ENCODE assay signal across 8 cellular contexts in genomic region chr5:57338068-57338848, GRCh38.
DNase-seq lines count a peak whose midpoint lies in the region; ATAC-seq, FAIRE-seq and TF ChIP-seq lines count a peak whose summit lies in the region.

No MANE protein-coding gene starts in this region.

- no peaks in the 10 kb centered on the region for H3K9me3 Mint-ChIP-seq in naive thymus-derived CD8-positive, alpha-beta T cell

- H3K4me1 Mint-ChIP-seq in naive thymus-derived CD8-positive, alpha-beta T cell: no peaks in the 10 kb centered on the region

- no peak overlapping the region for H3K4me3 Mint-ChIP-seq in naive thymus-derived CD8-positive, alpha-beta T cell

- DNase-seq in activated CD4-positive, alpha-beta T cell treated with anti-CD3 and anti-CD28 coated beads for 48 hours: peak; percentile 15
- DNase-seq in activated CD4-positive, alpha-beta T cell treated with anti-CD3 and anti-CD28 coated beads for 4 hours: no peak
- peak; percentile 42 for DNase-seq in HEK293T (ENCODE audit: extremely low spot score)
- peak; percentile 6 for DNase-seq in RCC 7860 (ENCODE audit: low spot score)
- DNase-seq in iPS DF 19.7 (ENCODE audit: low read depth, low spot score): peak; percentile 23
- DNase-seq in HPDE6-E6E7 (ENCODE audit: extremely low spot score): no peak
- DNase-seq in naive thymus-derived CD8-positive, alpha-beta T cell: no peak

- ATAC-seq in GM19328 (IDR thresholded peaks at IDR 0.05; ENCODE audit: unreplicated experiment): no peak
- ATAC-seq in naive thymus-derived CD8-positive, alpha-beta T cell: no peak

- POLR2A ChIA-PET in HEK293T (lab: Yijun Ruan, JAX): no interaction called here
- POLR2A ChIA-PET in naive thymus-derived CD8-positive, alpha-beta T cell (lab: Charles Lee): no interaction called here

- CTCF ChIA-PET in HEK293T (lab: Yijun Ruan, JAX): interaction anchor here (0.6 to 1.8 kb wide), 9 partner anchors 10 to 287 kb away, joined by 3 to 7 read pairs (median 4); no protein-coding TSS in a partner anchor

- no peak for FAIRE-seq in RCC 7860 (lab: Jason Lieb, UNC)

- no peak overlapping the region for H3K27ac Mint-ChIP-seq in naive thymus-derived CD8-positive, alpha-beta T cell

- no peaks in the 10 kb centered on the region for H3K36me3 Mint-ChIP-seq in naive thymus-derived CD8-positive, alpha-beta T cell

- peaks cover 0 to 5% (median 0%) of the 10 kb centered on the region in 5 donors for H3K27me3 Mint-ChIP-seq in naive thymus-derived CD8-positive, alpha-beta T cell

TF ChIP-seq in HEK293T, 16 proteins besides CTCF, POLR2A, EP300 and RAD21:
- TF ChIP-seq BHLHE40 (IDR thresholded peaks at IDR 0.05; ENCODE audit: borderline replicate concordance) (no peak), ZNF384 (IDR thresholded peaks at IDR 0.05) (no peak), SUZ12 (IDR thresholded peaks at IDR 0.05) (no peak), L3MBTL2 (conservative IDR thresholded peaks at IDR 0.05) (no peak), TARDBP (IDR thresholded peaks at IDR 0.05) (no peak), NFRKB (IDR thresholded peaks at IDR 0.05) (no peak), ELF4 (IDR thresholded peaks at IDR 0.05) (no peak), FOXM1 (IDR thresholded peaks at IDR 0.05; ENCODE audit: borderline replicate concordance) (no peak), FOXK2 (IDR thresholded peaks at IDR 0.05) (no peak), SP1 (IDR thresholded peaks at IDR 0.05) (no peak), PKNOX1 (IDR thresholded peaks at IDR 0.05) (no peak), FOXA1 (IDR thresholded peaks at IDR 0.05) (no peak), HDGF (IDR thresholded peaks at IDR 0.05; ENCODE audit: borderline replicate concordance) (no peak), CTBP1 (IDR thresholded peaks at IDR 0.05; ENCODE audit: borderline replicate concordance) (no peak), ARNT (IDR thresholded peaks at IDR 0.05) (no peak), LEF1 (IDR thresholded peaks at IDR 0.05; ENCODE audit: borderline replicate concordance) (no peak)

Comparison
In these comparisons a context has a peak if more than half of its experiments do, and no peak if none do; other contexts are left out.
1. DNase-seq: peak in activated CD4-positive, alpha-beta T cell treated with anti-CD3 and anti-CD28 coated beads for 48 hours (single experiment), HEK293T (single experiment), RCC 7860 (single experiment) and iPS DF 19.7 (single experiment); none in activated CD4-positive, alpha-beta T cell treated with anti-CD3 and anti-CD28 coated beads for 4 hours (0 of 2), HPDE6-E6E7 (single experiment) and naive thymus-derived CD8-positive, alpha-beta T cell (0 of 10).